ENCODE assay signal across 8 cellular contexts in the genomic region with DNA sequence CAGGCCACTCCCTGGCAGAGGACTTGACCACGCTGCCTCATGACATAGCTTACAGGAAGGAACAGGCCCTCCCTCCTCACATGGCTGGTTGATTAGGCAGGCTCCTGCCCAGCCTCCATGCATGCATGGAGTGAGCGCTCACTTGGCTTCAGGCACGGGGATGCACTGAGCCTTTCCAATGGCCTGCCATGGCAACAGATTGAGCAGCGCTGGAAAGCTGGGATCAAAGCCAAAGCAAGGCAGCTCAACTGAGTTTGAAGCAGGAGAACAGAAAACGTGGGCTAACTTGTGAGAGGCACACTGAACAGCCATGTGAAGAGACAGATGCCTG. TPM values are rescaled to one million over a fixed set of nuclear protein-coding genes. Genes with fewer than 3 reads are reported as not detected.
A peak's percentile ranks its signal among the peaks of the same experiment; 100 is the strongest.
DNase-seq lines count a peak whose midpoint lies in the region; ATAC-seq and TF ChIP-seq lines count a peak whose summit lies in the region.

No MANE protein-coding gene starts in this region.

- H3K36me3 Mint-ChIP-seq in T-helper 17 cell (ENCODE audit: low read depth), result peaks cover 15% of the 10 kb centered on the region

- no peak overlapping the region for H3K4me3 Mint-ChIP-seq in T-helper 17 cell

- ATAC-seq in T-helper 17 cell (no peak), GM18909 (IDR thresholded peaks at IDR 0.05; ENCODE audit: poor library complexity, unreplicated experiment) (no peak), GM21576 (IDR thresholded peaks at IDR 0.05; ENCODE audit: unreplicated experiment) (no peak)

- H3K4me1 Mint-ChIP-seq in T-helper 17 cell, result peaks cover 13% of the 10 kb centered on the region

- H3K27ac Mint-ChIP-seq in T-helper 17 cell, result peak overlapping the region; percentile 47

- H3K27me3 Mint-ChIP-seq in T-helper 17 cell, result no peaks in the 10 kb centered on the region

- no peaks in the 10 kb centered on the region for H3K9me3 ChIP-seq in T-helper 17 cell (ENCODE audit: control insufficient read depth, low read length, poor library complexity, severe bottlenecking)

- in situ Hi-C loops in G401 (cut with HindIII; ENCODE audit: low sequenced_read_pairs), result no loop called here

- TF ChIP-seq POLR2A in erythroblast (IDR thresholded peaks at IDR 0.05; ENCODE audit: low read length), result no peak

- DNase-seq in G401 (ENCODE audit: low spot score) (peak; percentile 99), T-helper 17 cell (no peak), foreskin melanocyte (peak; percentile 94), putamen (ENCODE audit: low spot score) (peak; percentile 89), erythroblast (lab: John Stamatoyannopoulos, UW) (no peak)
- no peak for DNase-seq in stimulated activated CD4-positive, alpha-beta T cell treated with anti-CD3 and anti-CD28 coated beads, Interleukin-12 subunit alpha, Interleukin-12 subunit beta, amount 100 ng/mL, for 4 hours

RNA-seq across cellular contexts. Expression of gene GRAMD2A, which starts 5.9 kb away (rescaled TPM):
- not detected in 2 replicates for total RNA-seq in G401 (2014; rRNA removed; shearing (Covaris generic))
- total RNA-seq in T-helper 17 cell, result not detected

RNA-seq across cellular contexts. Expression of gene PKM, which starts 27.5 kb away (rescaled TPM):
- total RNA-seq in G401 (2014; rRNA removed; shearing (Covaris generic)), result 1,858 and 2,103 TPM in 2 replicates
- 100 to 1,000 TPM; 343 to 428 TPM for total RNA-seq in T-helper 17 cell

Comparison
In these comparisons a context has a peak if more than half of its experiments do, and no peak if none do; other contexts are left out.
1. DNase-seq: peak in G401 (single experiment), foreskin melanocyte (single experiment) and putamen (single experiment); none in T-helper 17 cell (0 of 3), stimulated activated CD4-positive, alpha-beta T cell treated with anti-CD3 and anti-CD28 coated beads, Interleukin-12 subunit alpha, Interleukin-12 subunit beta, amount 100 ng/mL, for 4 hours (single experiment) and erythroblast (0 of 2).